8 cellular contexts compared by ENCODE assay signal in the genomic region with DNA sequence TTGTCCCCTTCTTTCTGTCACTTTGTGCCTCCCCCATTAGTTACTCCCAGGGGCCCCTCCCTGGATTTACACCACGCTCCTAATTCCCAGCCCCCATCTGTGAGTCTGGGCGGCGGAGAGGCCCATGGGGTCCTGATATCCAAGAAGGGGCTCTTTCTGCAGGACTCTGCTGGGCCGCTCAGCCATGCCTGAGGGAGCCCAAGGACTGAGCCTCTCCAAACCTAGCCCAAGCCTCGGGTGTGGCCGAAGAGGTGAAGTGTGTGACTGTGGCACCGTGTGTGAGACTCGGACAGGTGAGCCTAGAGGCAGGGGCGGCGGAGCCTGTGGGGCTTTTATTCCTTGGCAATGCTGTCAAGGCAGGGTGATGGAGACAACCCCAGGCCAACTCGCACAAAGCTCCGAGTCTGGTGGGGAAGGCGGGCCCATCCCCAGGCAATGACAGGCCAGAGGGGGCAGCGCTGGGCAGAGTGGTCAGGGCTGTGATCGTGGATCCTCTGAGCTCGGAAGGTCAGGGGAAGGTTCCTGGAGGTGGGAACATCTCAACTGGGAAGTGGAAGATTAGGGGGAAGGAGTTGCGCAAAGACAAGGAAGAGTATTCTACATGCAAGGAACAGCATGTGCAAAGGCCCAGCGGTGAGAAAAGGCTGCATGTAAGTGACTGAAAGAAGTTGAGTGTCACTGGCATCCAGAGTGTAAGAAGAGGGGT. TPM values are rescaled to one million over a fixed set of nuclear protein-coding genes. Genes with fewer than 3 reads are reported as not detected.
DNase-seq lines count a peak whose midpoint lies in the region; ATAC-seq and TF ChIP-seq lines count a peak whose summit lies in the region.

No MANE protein-coding gene starts in this region.

- no peak for TF ChIP-seq POLR2A in NB4 (IDR thresholded peaks at IDR 0.05; ENCODE audit: extremely low read depth, insufficient read length)

- intact Hi-C loops in dorsolateral prefrontal cortex (cut with DNase I) = loop anchor here in 1 of 2 donors (2.0 kb wide), 1 partner anchor 21 kb away; the partner anchor contains the start of gene RPS16

- no peaks in the 10 kb centered on the region for H3K9me3 ChIP-seq in muscle layer of duodenum (ENCODE audit: control insufficient read depth in 1 of 2, low read length in 2 of 2)

- H3K27me3 ChIP-seq in dorsolateral prefrontal cortex = peaks cover 0 to under 1% (median 0%) of the 10 kb centered on the region in 45 donors
- no peaks in the 10 kb centered on the region for H3K27me3 ChIP-seq in muscle layer of duodenum (ENCODE audit: low read depth, low read length)

- peaks cover 0 to 12% of the 10 kb centered on the region in 2 donors for H3K36me3 ChIP-seq in muscle layer of duodenum (ENCODE audit: control insufficient read depth in 1 of 2, insufficient read depth in 2 of 2, low read length in 2 of 2)

- ATAC-seq in HG02610 (IDR thresholded peaks at IDR 0.05; ENCODE audit: unreplicated experiment) (no peak), HG02840 (IDR thresholded peaks at IDR 0.05; ENCODE audit: low FRiP score, unreplicated experiment) (no peak)

- peak; percentile 41 for DNase-seq in EH (ENCODE audit: low read depth)
- no peak for DNase-seq in NB4 (ENCODE audit: low read depth)
- DNase-seq in dorsolateral prefrontal cortex = no peak
- DNase-seq in SIG-M5 (lab: John Stamatoyannopoulos, UW) = no peak
- no peak for DNase-seq in GF-D8 (lab: John Stamatoyannopoulos, UW)

- TF ChIP-seq CTCF in NB4 (IDR thresholded peaks at IDR 0.05; ENCODE audit: low read depth, low read length) (peak; percentile 12), dorsolateral prefrontal cortex (IDR thresholded peaks at IDR 0.05 in 54 of 56, conservative IDR thresholded peaks at IDR 0.05 in 2 of 56; ENCODE audit: low read depth in 1 of 56, partially characterized antibody in 56 of 56) (no peak)

- H3K27ac ChIP-seq in dorsolateral prefrontal cortex (peak overlapping the region in 51 of 59 donors; percentile 1 to 98 (median 93)), muscle layer of duodenum (ENCODE audit: low read length) (peak overlapping the region; percentile 72)

- H3K4me3 ChIP-seq in NB4 (ENCODE audit: low read depth, low read length) (no peak overlapping the region), dorsolateral prefrontal cortex (peak overlapping the region; percentile 60 to 96 (median 83)), muscle layer of duodenum (ENCODE audit: low read depth in 1 of 2, low read length in 2 of 2) (peak overlapping the region; percentile 73 to 81)

- peaks cover 0 to 43% of the 10 kb centered on the region in 2 donors for H3K4me1 ChIP-seq in muscle layer of duodenum (ENCODE audit: control insufficient read depth in 1 of 2, insufficient read depth in 2 of 2, low read length in 2 of 2)

RNA-seq across cellular contexts. Expression of gene PLEKHG2, which starts 1.6 kb away (rescaled TPM):
- 10 to 100 TPM in 50 of 120 experiments, 1 to 10 TPM in 70; 2.1 to 25.5 (median 9.2) TPM for total RNA-seq in dorsolateral prefrontal cortex

RNA-seq across cellular contexts. Expression of gene ZFP36, which starts 7.4 kb away (rescaled TPM):
- total RNA-seq in dorsolateral prefrontal cortex = 100 to 1,000 TPM in 17 of 120 experiments, 10 to 100 TPM in 99, 1 to 10 TPM in 4; 7.0 to 246 (median 38.2) TPM

RNA-seq across cellular contexts. Expression of gene RPS16, which starts 21.7 kb away (rescaled TPM):
- 100 to 1,000 TPM; 365 to 780 (median 506) TPM for total RNA-seq in dorsolateral prefrontal cortex

RNA-seq across cellular contexts. Expression of gene MED29, which starts 22.9 kb away (rescaled TPM):
- 10 to 100 TPM; 41.8 to 99.7 (median 69.9) TPM for total RNA-seq in dorsolateral prefrontal cortex

RNA-seq across cellular contexts. Expression of gene PAF1, which starts 23.1 kb away (rescaled TPM):
- total RNA-seq in dorsolateral prefrontal cortex = 10 to 100 TPM; 33.5 to 65.7 (median 46.2) TPM
